In genomic region chr12:120536064-120536791, GRCh38 we compare ENCODE assay signal across 8 cellular contexts. TPM values are rescaled to one million over a fixed set of nuclear protein-coding genes. Genes with fewer than 3 reads are reported as not detected.
A peak's percentile ranks its signal among the peaks of the same experiment; 100 is the strongest.
DNase-seq lines count a peak whose midpoint lies in the region; ATAC-seq and TF ChIP-seq lines count a peak whose summit lies in the region.

No MANE protein-coding gene starts in this region.

- H3K36me3 Mint-ChIP-seq in CD8-positive, alpha-beta T cell = peaks cover 43% of the 10 kb centered on the region

- POLR2A ChIA-PET in CD8-positive, alpha-beta T cell (lab: Charles Lee) = interaction anchor here (0.7 to 2.8 kb wide), 4 partner anchors 45 to 97 kb away, joined by 3 to 14 read pairs (median 4); partner anchors contain the start of gene POP5

- TF ChIP-seq CTCF in CD8-positive, alpha-beta T cell (IDR thresholded peaks at IDR 0.05) = no peak
- TF ChIP-seq CTCF in Peyer's patch (IDR thresholded peaks at IDR 0.05) = no peak
- TF ChIP-seq CTCF in ovary (IDR thresholded peaks at IDR 0.05) = no peak

- peaks cover 47% of the 10 kb centered on the region for H3K4me1 ChIP-seq in CD8-positive, alpha-beta T cell (ENCODE audit: insufficient read depth, low read length)
- peaks cover 6 to 59% (median 19%) of the 10 kb centered on the region in 4 donors for H3K4me1 ChIP-seq in Peyer's patch
- H3K4me1 ChIP-seq in ovary (ENCODE audit: insufficient read depth) = peaks cover 28% of the 10 kb centered on the region

- no peaks in the 10 kb centered on the region for H3K9me3 ChIP-seq in CD8-positive, alpha-beta T cell (ENCODE audit: low read length)
- H3K9me3 ChIP-seq in Peyer's patch = no peaks in the 10 kb centered on the region
- no peaks in the 10 kb centered on the region for H3K9me3 ChIP-seq in ovary

- intact Hi-C loops in CD8-positive, alpha-beta T cell (cut with DNase I, micrococcal nuclease) = loop anchor here (5.0 to 10.0 kb wide), 3 partner anchors 299 to 341 kb away; partner anchors contain the start of genes GCN1 (in 1 of the 2) and RPLP0 (in 1 of the 2)
- intact Hi-C loops in ovary (cut with DNase I) = no loop called here

- peak overlapping the region; percentile 95 for H3K4me3 ChIP-seq in CD8-positive, alpha-beta T cell (ENCODE audit: low read depth, low read length)
- H3K4me3 ChIP-seq in Peyer's patch (peak overlapping the region; percentile 81 to 96 (median 88)), ovary (peak overlapping the region; percentile 81)

- peak overlapping the region; percentile 62 for H3K27ac Mint-ChIP-seq in CD8-positive, alpha-beta T cell

- H3K27ac ChIP-seq in CD8-positive, alpha-beta T cell (ENCODE audit: low read depth, low read length) = peak overlapping the region; percentile 17
- H3K27ac ChIP-seq in Peyer's patch (peak overlapping the region in 2 of 4 donors; percentile 96 to 98), ovary (no peak overlapping the region)

- H3K27me3 Mint-ChIP-seq in CD8-positive, alpha-beta T cell (ENCODE audit: low read depth) = no peaks in the 10 kb centered on the region

- no peak for TF ChIP-seq EP300 in ovary (IDR thresholded peaks at IDR 0.05)

- ATAC-seq in CD8-positive, alpha-beta T cell = no peak
- ATAC-seq in HG03469 (IDR thresholded peaks at IDR 0.05; ENCODE audit: unreplicated experiment) (no peak), GM19455 (IDR thresholded peaks at IDR 0.05; ENCODE audit: unreplicated experiment) (no peak)

- no peak for TF ChIP-seq POLR2A in Peyer's patch (IDR thresholded peaks at IDR 0.05)
- TF ChIP-seq POLR2A in ovary (IDR thresholded peaks at IDR 0.05) = no peak

- H3K27me3 ChIP-seq in CD8-positive, alpha-beta T cell (ENCODE audit: insufficient read depth, low read length) = no peaks in the 10 kb centered on the region
- H3K27me3 ChIP-seq in Peyer's patch = no peaks in the 10 kb centered on the region
- no peaks in the 10 kb centered on the region for H3K27me3 ChIP-seq in ovary

- 46 to 62% (median 53%) methylated on average over 13 of the region's 13 CpGs for WGBS in ovary, 3 donors

- H3K4me1 Mint-ChIP-seq in CD8-positive, alpha-beta T cell (ENCODE audit: low read depth) = peaks cover 63% of the 10 kb centered on the region

- H3K9me3 Mint-ChIP-seq in CD8-positive, alpha-beta T cell = no peaks in the 10 kb centered on the region

- CTCF ChIA-PET in CD8-positive, alpha-beta T cell (lab: Charles Lee) = interaction anchor here (0.8 kb wide), 1 partner anchor 97 kb away, joined by 3 read pairs; no protein-coding TSS in a partner anchor

- peak in 5 of 7 experiments; percentile 7 to 52 (median 19) for DNase-seq in CD8-positive, alpha-beta T cell
- DNase-seq in Peyer's patch (peak in 2 of 3 donors; percentile 50 to 67), ovary (no peak), HuH-7.5 (ENCODE audit: low spot score) (no peak), 8988T (no peak)
- DNase-seq in effector CD4-positive, alpha-beta T cell = peak; percentile 24

- peak overlapping the region; percentile 96 for H3K4me3 Mint-ChIP-seq in CD8-positive, alpha-beta T cell

- no peaks in the 10 kb centered on the region for H3K36me3 ChIP-seq in CD8-positive, alpha-beta T cell (ENCODE audit: insufficient read depth, low read length)
- H3K36me3 ChIP-seq in Peyer's patch = no peaks in the 10 kb centered on the region
- H3K36me3 ChIP-seq in ovary = no peaks in the 10 kb centered on the region

RNA-seq across cellular contexts. Expression of gene RNF10, which starts 2.1 kb away (rescaled TPM):
- total RNA-seq in CD8-positive, alpha-beta T cell = 100 to 1,000 TPM; 402 to 410 TPM
- total RNA-seq in Peyer's patch (100 to 1,000 TPM; 220 to 375 (median 305) TPM), ovary (100 to 1,000 TPM in 5 of 7 donors, 10 to 100 TPM in 2; 59.7 to 190 (median 136) TPM)
- 100 to 1,000 TPM in 1 of 2 donors, 10 to 100 TPM in 1; 91.3 to 184 TPM for polyA plus RNA-seq in ovary

RNA-seq across cellular contexts. Expression of gene COQ5, which starts 7.3 kb away (rescaled TPM):
- 1 to 10 TPM; 7.7 to 9.0 TPM for total RNA-seq in CD8-positive, alpha-beta T cell
- total RNA-seq in Peyer's patch (10 to 100 TPM; 22.6 to 40.4 (median 28.6) TPM), ovary (10 to 100 TPM; 20.7 to 34.0 (median 22.1) TPM)
- 10 to 100 TPM; 24.9 to 32.7 TPM for polyA plus RNA-seq in ovary

RNA-seq across cellular contexts. Expression of gene DYNLL1, which starts 40.3 kb away (rescaled TPM):
- 10 to 100 TPM; 25.9 to 26.1 TPM for total RNA-seq in CD8-positive, alpha-beta T cell
- 100 to 1,000 TPM; 128 to 212 (median 199) TPM for total RNA-seq in Peyer's patch
- 100 to 1,000 TPM in 6 of 7 donors, 10 to 100 TPM in 1; 92.9 to 317 (median 256) TPM for total RNA-seq in ovary
- 100 to 1,000 TPM; 249 to 522 TPM for polyA plus RNA-seq in ovary

RNA-seq across cellular contexts. Expression of gene POP5, which starts 45.0 kb away (rescaled TPM):
- total RNA-seq in CD8-positive, alpha-beta T cell = 10 to 100 TPM; 18.1 to 19.2 TPM
- 10 to 100 TPM; 22.5 to 75.9 (median 48.8) TPM for total RNA-seq in Peyer's patch
- 10 to 100 TPM; 13.6 to 29.5 (median 22.5) TPM for total RNA-seq in ovary
- polyA plus RNA-seq in ovary = 10 to 100 TPM; 25.7 to 39.4 TPM

Comparison
In these comparisons a context has a peak if more than half of its experiments do, and no peak if none do; other contexts are left out.
1. DNase-seq: peak in CD8-positive, alpha-beta T cell (5 of 7), Peyer's patch (2 of 3) and effector CD4-positive, alpha-beta T cell (single experiment); none in ovary (0 of 5), HuH-7.5 (single experiment) and 8988T (single experiment).
2. intact Hi-C loops: an anchor here in CD8-positive, alpha-beta T cell (5.0 to 10.0 kb wide); none called in ovary.
3. Peak in every context shown above with its lines, with median percentiles within 50 percentile points of each other: H3K4me3 ChIP-seq.